In the genomic region with DNA sequence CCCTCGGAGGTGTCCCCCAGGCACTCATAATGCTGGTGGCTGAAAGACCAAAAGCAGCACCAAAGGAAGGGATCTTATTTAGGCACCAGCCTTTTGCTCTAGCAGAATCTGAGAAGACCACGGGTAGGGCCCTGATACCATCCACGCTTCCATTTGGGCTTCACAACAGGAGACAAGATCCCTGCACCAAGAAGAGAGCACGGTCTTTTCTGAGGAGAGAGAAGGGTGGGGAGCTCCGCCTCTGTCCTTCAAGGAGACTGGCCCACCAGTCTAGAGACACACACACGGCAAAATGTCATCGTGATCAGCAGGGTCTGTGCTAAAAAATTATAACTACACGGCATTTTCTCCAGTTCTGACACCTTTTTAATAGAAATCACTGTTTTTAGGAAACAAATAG, we compare ENCODE assay signal across 29 cellular contexts. TPM values are rescaled to one million over a fixed set of nuclear protein-coding genes. Genes with fewer than 3 reads are reported as not detected.
DNase-seq lines count a peak whose midpoint lies in the region; ATAC-seq and TF ChIP-seq lines count a peak whose summit lies in the region.
"Had no signal": no experiment of that assay in that cellular context is flagged by ENCODE, and none has a peak within 500 bp of the region (broad histone marks: within the 10 kb centered on the region; RNA-seq: fewer than 3 reads in every experiment).

No MANE protein-coding gene starts in this region.

- H3K4me1 ChIP-seq in OCI-LY7 (ENCODE audit: insufficient read depth, low read length, poor library complexity, severe bottlenecking), result peaks cover 79% of the 10 kb centered on the region
- H3K4me1 ChIP-seq: gastroesophageal sphincter, HAP-1 had no signal

- no peak overlapping the region for H2AFZ ChIP-seq in OCI-LY7 (ENCODE audit: low read length)

- H4K20me1 ChIP-seq in OCI-LY7 (ENCODE audit: insufficient read depth, low read length), result no peaks in the 10 kb centered on the region

- no peak for DNase-seq in OCI-LY7 (ENCODE audit: low spot score)
- no peak for DNase-seq in central memory CD8-positive, alpha-beta T cell (ENCODE audit: low spot score in 2 of 2)
- peak; percentile 65 for DNase-seq in osteocyte (ENCODE audit: extremely low spot score, unreplicated experiment)
- DNase-seq in GM13976 (ENCODE audit: low spot score), result no peak
- no peak for DNase-seq in 8988T
- DNase-seq in HT-29 (ENCODE audit: low spot score), result no peak
- DNase-seq: activated CD4-positive, alpha-beta T cell treated with anti-CD3 and anti-CD28 coated beads for 36 hours; activated CD8-positive, alpha-beta memory T cell treated with anti-CD3 and anti-CD28 coated beads, Interleukin-2, amount 10 ng/mL, durations not matched to agents 7 days and 5 days; CD8-positive, alpha-beta T cell; effector CD4-positive, alpha-beta T cell; GF-D8; hypothalamus; IMR-90; lower lobe of right lung; NCI-H1417; NCI-H2081 treated with DMSO at 0.1 percent for 48 hours; NCI-H524; nucleus accumbens; Right ventricle myocardium superior; stimulated activated CD4-positive, alpha-beta T cell treated with anti-CD3 and anti-CD28 coated beads, Interleukin-4, amount 100 ng/mL, for 1 hour; SW 1271 had no signal

- H3K27me3 Mint-ChIP-seq in central memory CD8-positive, alpha-beta T cell, result no peaks in the 10 kb centered on the region
- H3K27me3 Mint-ChIP-seq in osteocyte (ENCODE audit: unreplicated experiment), result no peaks in the 10 kb centered on the region
- H3K27me3 Mint-ChIP-seq: activated CD4-positive, alpha-beta T cell treated with anti-CD3 and anti-CD28 coated beads for 36 hours; activated CD8-positive, alpha-beta memory T cell treated with anti-CD3 and anti-CD28 coated beads, Interleukin-2, amount 10 ng/mL, durations not matched to agents 7 days and 5 days; activated naive CD4-positive, alpha-beta T cell treated with anti-CD3 and anti-CD28 coated beads, Interleukin-2, amount 50 U/mL, for 24 hours had no signal

- TF ChIP-seq CTCF in C4-2B (conservative IDR thresholded peaks at IDR 0.05) (no peak), OCI-LY7 (conservative IDR thresholded peaks at IDR 0.05; ENCODE audit: low read length) (no peak), osteocyte (IDR thresholded peaks at IDR 0.05) (no peak), GM13976 (IDR thresholded peaks at IDR 0.05; ENCODE audit: borderline replicate concordance, control extremely low read depth, extremely low read depth, insufficient read depth, missing control alignments) (no peak)

- no peak overlapping the region for H3K27ac Mint-ChIP-seq in central memory CD8-positive, alpha-beta T cell (ENCODE audit: low read depth)
- no peak overlapping the region for H3K27ac Mint-ChIP-seq in osteocyte (ENCODE audit: unreplicated experiment)
- H3K27ac Mint-ChIP-seq: activated CD8-positive, alpha-beta memory T cell treated with anti-CD3 and anti-CD28 coated beads, Interleukin-2, amount 10 ng/mL, durations not matched to agents 7 days and 5 days; activated naive CD4-positive, alpha-beta T cell treated with anti-CD3 and anti-CD28 coated beads, Interleukin-2, amount 50 U/mL, for 24 hours; activated T-helper 1 cell treated with anti-CD3 and anti-CD28 coated beads, Interleukin-12 subunit alpha, Interleukin-12 subunit beta, Interleukin-2, Interleukin-4 antibody, amounts not matched to agents 30 ng/mL and 10 ng/mL and 1 ng/mL, durations not matched to agents 14 hours and 24 hours and 36 hours had no signal

- ATAC-seq in central memory CD8-positive, alpha-beta T cell (replicated peaks; ENCODE audit: extremely low read depth, poor library complexity, severe bottlenecking), result no peak
- no peak for ATAC-seq in GM19463 (IDR thresholded peaks at IDR 0.05; ENCODE audit: unreplicated experiment)
- ATAC-seq: activated CD4-positive, alpha-beta T cell treated with anti-CD3 and anti-CD28 coated beads for 36 hours; activated CD8-positive, alpha-beta memory T cell treated with anti-CD3 and anti-CD28 coated beads, Interleukin-2, amount 10 ng/mL, durations not matched to agents 7 days and 5 days; CD8-positive, alpha-beta T cell; lower lobe of right lung had no signal

- no peaks in the 10 kb centered on the region for H3K9me3 ChIP-seq in OCI-LY7 (ENCODE audit: low read length)
- H3K9me3 ChIP-seq: esophagus muscularis mucosa, gastroesophageal sphincter, HAP-1, lower lobe of right lung had no signal

- H3K36me3 ChIP-seq in OCI-LY7 (ENCODE audit: insufficient read depth, low read length), result peaks cover 26% of the 10 kb centered on the region

- H3K4me3 Mint-ChIP-seq in central memory CD8-positive, alpha-beta T cell, result peak overlapping the region; percentile 38
- no peak overlapping the region for H3K4me3 Mint-ChIP-seq in osteocyte (ENCODE audit: unreplicated experiment)
- H3K4me3 Mint-ChIP-seq: activated CD4-positive, alpha-beta T cell treated with anti-CD3 and anti-CD28 coated beads for 36 hours; activated CD8-positive, alpha-beta memory T cell treated with anti-CD3 and anti-CD28 coated beads, Interleukin-2, amount 10 ng/mL, durations not matched to agents 7 days and 5 days; activated naive CD4-positive, alpha-beta T cell treated with anti-CD3 and anti-CD28 coated beads, Interleukin-2, amount 50 U/mL, for 24 hours; activated T-helper 1 cell treated with anti-CD3 and anti-CD28 coated beads, Interleukin-12 subunit alpha, Interleukin-12 subunit beta, Interleukin-2, Interleukin-4 antibody, amounts not matched to agents 30 ng/mL and 10 ng/mL and 1 ng/mL, durations not matched to agents 14 hours and 24 hours and 36 hours; CD8-positive, alpha-beta T cell had no signal

- no peaks in the 10 kb centered on the region for H3K9me3 Mint-ChIP-seq in central memory CD8-positive, alpha-beta T cell
- no peaks in the 10 kb centered on the region for H3K9me3 Mint-ChIP-seq in osteocyte (ENCODE audit: unreplicated experiment)
- H3K9me3 Mint-ChIP-seq: activated naive CD4-positive, alpha-beta T cell treated with anti-CD3 and anti-CD28 coated beads, Interleukin-2, amount 50 U/mL, for 24 hours; activated T-helper 1 cell treated with anti-CD3 and anti-CD28 coated beads, Interleukin-12 subunit alpha, Interleukin-12 subunit beta, Interleukin-2, Interleukin-4 antibody, amounts not matched to agents 30 ng/mL and 10 ng/mL and 1 ng/mL, durations not matched to agents 14 hours and 24 hours and 36 hours; CD8-positive, alpha-beta T cell had no signal

- H3K79me2 ChIP-seq in OCI-LY7 (ENCODE audit: insufficient read depth, low read depth, low read length), result peaks cover 19% of the 10 kb centered on the region

- CTCF ChIA-PET in OCI-LY7 (lab: Charles Lee; ENCODE audit: unreplicated experiment), result no interaction called here

- intact Hi-C loops in OCI-LY7 (cut with micrococcal nuclease; ENCODE audit: unreplicated experiment), result loop anchor here (2.0 kb wide), 1 partner anchor 89 kb away; no protein-coding TSS in a partner anchor

- in situ Hi-C loops in GM13976 (cut with MboI; ENCODE audit: low sequenced_read_pairs, unreplicated experiment), result no loop called here

- peak overlapping the region; percentile 86 for H3K4me2 ChIP-seq in OCI-LY7 (ENCODE audit: low read length)

- no peaks in the 10 kb centered on the region for H3K9me2 ChIP-seq in OCI-LY7 (ENCODE audit: insufficient read depth, low read length)

- no TSS peak for BruUV-seq in OCI-LY7 (replicated peaks; lab: Mats Ljungman, UMichigan)

- POLR2A ChIA-PET in OCI-LY7 (lab: Charles Lee), result interaction anchor here (0.6 to 3.1 kb wide), 7 partner anchors 13 to 850 kb away, joined by 3 to 33 read pairs (median 5); a partner anchor contains a TSS

- H3K27ac ChIP-seq in C4-2B (peak overlapping the region; percentile 16), OCI-LY7 (ENCODE audit: low read depth, low read length, poor library complexity, severe bottlenecking) (peak overlapping the region; percentile 95)
- H3K27ac ChIP-seq: esophagus muscularis mucosa, gastroesophageal sphincter, lower lobe of right lung had no signal

- peaks cover 32% of the 10 kb centered on the region for H3K4me1 Mint-ChIP-seq in central memory CD8-positive, alpha-beta T cell
- peaks cover 8% of the 10 kb centered on the region for H3K4me1 Mint-ChIP-seq in osteocyte (ENCODE audit: unreplicated experiment)

- peaks cover 46% of the 10 kb centered on the region for H3K36me3 Mint-ChIP-seq in central memory CD8-positive, alpha-beta T cell (ENCODE audit: insufficient read depth)
- H3K36me3 Mint-ChIP-seq in osteocyte (ENCODE audit: unreplicated experiment), result peaks cover 25% of the 10 kb centered on the region

- peak overlapping the region; percentile 72 for H3K4me3 ChIP-seq in OCI-LY7 (ENCODE audit: low read depth, low read length, poor library complexity, severe bottlenecking)
- H3K4me3 ChIP-seq: esophagus muscularis mucosa, gastroesophageal sphincter, HAP-1, lower lobe of right lung had no signal

RNA-seq across cellular contexts. Expression of a gene that starts 9.8 kb away (rescaled TPM):
- total RNA-seq in OCI-LY7 (2014; rRNA removed; shearing (Covaris generic)), result 0.08 and 0.60 TPM in 2 replicates
- total RNA-seq in OCI-LY7 (2022) (1.00 and 1.3 TPM in 2 replicates), osteocyte (not detected in 2 replicates)
- total RNA-seq in HT-29 (2014; rRNA removed; shearing (Covaris generic)), result 2.6 and 4.5 TPM in 2 replicates
- total RNA-seq: activated T-helper 1 cell treated with anti-CD3 and anti-CD28 coated beads, Interleukin-12 subunit alpha, Interleukin-12 subunit beta, Interleukin-2, Interleukin-4 antibody, amounts not matched to agents 30 ng/mL and 10 ng/mL and 1 ng/mL, durations not matched to agents 14 hours and 24 hours and 36 hours; cerebellum; IMR-90; Right ventricle myocardium superior had no signal

RNA-seq across cellular contexts. Expression of a gene that starts 14.5 kb away (rescaled TPM):
- 41.0 TPM in 2 replicates for total RNA-seq in OCI-LY7 (2014; rRNA removed; shearing (Covaris generic))
- total RNA-seq in OCI-LY7 (2022), result 42.1 and 43.9 TPM in 2 replicates
- 24.5 and 24.8 TPM in 2 replicates for total RNA-seq in osteocyte
- total RNA-seq in HT-29 (2014; rRNA removed; shearing (Covaris generic)), result 86.5 and 98.4 TPM in 2 replicates

RNA-seq across cellular contexts. Expression of a gene that starts 25.1 kb away (rescaled TPM):
- 2.4 and 3.3 TPM in 2 replicates for total RNA-seq in OCI-LY7 (2014; rRNA removed; shearing (Covaris generic))
- 3.7 and 4.3 TPM in 2 replicates for total RNA-seq in OCI-LY7 (2022)
- 0.81 and 1.5 TPM in 2 replicates for total RNA-seq in osteocyte
- 0.31 and 1.7 TPM in 2 replicates for total RNA-seq in HT-29 (2014; rRNA removed; shearing (Covaris generic))
- total RNA-seq: IMR-90, Right ventricle myocardium superior had no signal

RNA-seq across cellular contexts. Expression of a gene that starts 46.8 kb away (rescaled TPM):
- 2.2 and 2.9 TPM in 2 replicates for total RNA-seq in OCI-LY7 (2014; rRNA removed; shearing (Covaris generic))
- total RNA-seq in OCI-LY7 (2022) (1.5 and 2.2 TPM in 2 replicates), osteocyte (9.8 and 10.1 TPM in 2 replicates)
- total RNA-seq in HT-29 (2014; rRNA removed; shearing (Covaris generic)), result 2.9 and 4.0 TPM in 2 replicates
